11 cellular contexts compared by ENCODE assay signal in the genomic region with DNA sequence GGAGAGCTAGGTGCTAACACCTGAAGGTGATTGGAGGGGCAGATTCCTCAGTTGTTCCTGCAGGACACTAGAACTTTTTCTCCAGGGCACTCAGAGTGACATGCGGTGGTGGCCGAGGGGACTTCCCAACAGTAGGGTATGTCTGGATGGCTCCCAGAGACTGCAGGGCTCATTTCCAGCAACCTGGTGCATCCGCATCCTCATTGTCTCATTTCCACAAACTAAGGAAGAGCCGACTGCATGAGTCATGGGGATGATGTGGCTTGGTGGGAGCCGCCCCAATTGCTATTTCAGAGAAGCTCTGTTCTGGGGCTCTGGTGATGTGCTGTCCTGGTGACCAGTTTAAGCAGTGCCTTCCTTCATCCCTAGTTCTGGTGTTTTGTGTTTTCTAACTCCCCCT. TPM values are rescaled to one million over a fixed set of nuclear protein-coding genes. Genes with fewer than 3 reads are reported as not detected.
A peak's percentile ranks its signal among the peaks of the same experiment; 100 is the strongest.
DNase-seq lines count a peak whose midpoint lies in the region; ATAC-seq, FAIRE-seq and TF ChIP-seq lines count a peak whose summit lies in the region.
"Had no signal": no experiment of that assay in that cellular context is flagged by ENCODE, and none has a peak within 500 bp of the region (broad histone marks: within the 10 kb centered on the region; RNA-seq: fewer than 3 reads in every experiment).

No MANE protein-coding gene starts in this region.

- H3K27ac ChIP-seq in K562 (ENCODE audit: extremely low read depth, low read depth, low read length) (no peak overlapping the region), kidney (ENCODE audit: low read depth in 2 of 2, low read length in 2 of 2) (peak overlapping the region; percentile 63 to 67), thyroid gland (peak overlapping the region in 2 of 3 donors; percentile 58 to 80)

- no peaks in the 10 kb centered on the region for H3K9me3 ChIP-seq in K562 (replicated peaks; ENCODE audit: control insufficient read depth, insufficient read depth, low read depth, low read length)
- H3K9me3 ChIP-seq in kidney (ENCODE audit: control insufficient read depth in 1 of 2, low read length in 2 of 2) = no peaks in the 10 kb centered on the region
- no peaks in the 10 kb centered on the region for H3K9me3 ChIP-seq in thyroid gland

- H3K36me3 ChIP-seq in K562 (ENCODE audit: control insufficient read depth, insufficient read depth, low read length) (no peaks in the 10 kb centered on the region), kidney (ENCODE audit: control insufficient read depth in 1 of 2, insufficient read depth in 2 of 2, low read length in 2 of 2) (no peaks in the 10 kb centered on the region), thyroid gland (no peaks in the 10 kb centered on the region)

- DNase-seq in HT1080 (ENCODE audit: low read depth) = peak; percentile 96
- no peak for DNase-seq in K562 (ENCODE audit: extremely low read depth in 1 of 4, low spot score in 3 of 4)
- no peak for DNase-seq in kidney
- peak; percentile 28 to 35 for DNase-seq in thyroid gland
- DNase-seq in activated CD4-positive, alpha-beta T cell treated with anti-CD3 and anti-CD28 coated beads for 48 hours = no peak
- no peak for DNase-seq in KBM-7
- DNase-seq in NCI-H1048 (lab: John Stamatoyannopoulos, UW) = no peak
- DNase-seq: NCI-H524 had no signal

- 3% methylated on average over 5 of the region's 5 CpGs for WGBS in K562 (ENCODE audit: insufficient coverage, low coverage, missing lambda C conversion rate)
- 64 to 77% methylated on average over 4 to 5 of the region's 5 CpGs for WGBS in thyroid gland, 2 donors

- POLR2A ChIA-PET in K562 (lab: Yijun Ruan, JAX) = no interaction called here

- CTCF ChIA-PET in K562 (lab: Yijun Ruan, JAX; ENCODE audit: low intra/inter-chr PET ratio) = no interaction called here

- 0 out of 2 replicates have a peak, but pooled peaks cover 4% of the 10 kb centered on the region for H4K20me1 ChIP-seq in K562 (replicated peaks; ENCODE audit: control insufficient read depth, insufficient read depth, low read length)

- no peak for FAIRE-seq in K562 (lab: Jason Lieb, UNC)
- FAIRE-seq in kidney (lab: Jason Lieb, UNC) = no peak

- BruUV-seq in K562 (replicated peaks; lab: Mats Ljungman, UMichigan) = no TSS peak

- no peak for TF ChIP-seq RAD21 in K562 (CRISPR knock-in tag; conservative IDR thresholded peaks at IDR 0.05 in 1 of 2, IDR thresholded peaks at IDR 0.05 in 1 of 2)

- H2AFZ ChIP-seq in K562 (ENCODE audit: low read depth, low read length) = no peak overlapping the region

- in situ Hi-C loops in K562 (cut with MboI) = no loop called here
- in situ Hi-C loops in KBM-7 (cut with MboI; ENCODE audit: low pct_unique_long_range_greater_than_20kb, low sequenced_read_pairs) = no loop called here

- TF ChIP-seq POLR2A in K562 (conservative IDR thresholded peaks at IDR 0.05) (no peak), thyroid gland (IDR thresholded peaks at IDR 0.05) (no peak)

- no peak overlapping the region for H3K4me2 ChIP-seq in K562 (ENCODE audit: insufficient read depth, low read length)

- TF ChIP-seq EP300 in K562 (IDR thresholded peaks at IDR 0.05; ENCODE audit: low read length) = no peak

- TF ChIP-seq CTCF in K562 (IDR thresholded peaks at IDR 0.05 in 2 of 3, conservative IDR thresholded peaks at IDR 0.05 in 1 of 3; ENCODE audit: insufficient read depth in 2 of 3, low read depth in 1 of 3, low read length in 3 of 3) = no peak
- TF ChIP-seq CTCF in kidney (IDR thresholded peaks at IDR 0.05; ENCODE audit: borderline replicate concordance, extremely low read depth, insufficient read depth) = no peak
- TF ChIP-seq CTCF in thyroid gland (IDR thresholded peaks at IDR 0.05) = no peak

- H3K27me3 ChIP-seq in K562 (ENCODE audit: control insufficient read depth in 2 of 2, insufficient read depth in 2 of 2, low read length in 2 of 2) = peaks cover 7 to 31% of the 10 kb centered on the region in 2 experiments; a peak in 4 of 5 replicates
- H3K27me3 ChIP-seq in thyroid gland = no peaks in the 10 kb centered on the region

- ATAC-seq in K562 = no peak
- no peak for ATAC-seq in GM21723 (IDR thresholded peaks at IDR 0.05; ENCODE audit: unreplicated experiment)

- H3K4me3 ChIP-seq in K562 (no peak overlapping the region), kidney (ENCODE audit: low read length in 2 of 2) (no peak overlapping the region), thyroid gland (replicated peaks in 1 of 3) (no peak overlapping the region)

- H3K79me2 ChIP-seq in K562 (ENCODE audit: control insufficient read depth, insufficient read depth, low read length) = no peaks in the 10 kb centered on the region

- intact Hi-C loops in K562 (cut with micrococcal nuclease) (no loop called here), kidney (cut with DNase I) (no loop called here), thyroid gland (cut with DNase I) (no loop called here)

- H3K9me1 ChIP-seq in K562 (ENCODE audit: control insufficient read depth, insufficient read depth, low read length) = no peaks in the 10 kb centered on the region

- H3K9ac ChIP-seq in K562 (ENCODE audit: insufficient read depth in 1 of 2, low read depth in 2 of 2, low read length in 2 of 2) = no peak overlapping the region
- peak overlapping the region in 1 of 2 donors; percentile 46 for H3K9ac ChIP-seq in kidney (ENCODE audit: low read length in 2 of 2)

- H3K4me1 ChIP-seq in K562 (replicated peaks in 1 of 2; ENCODE audit: control insufficient read depth in 2 of 2, insufficient read depth in 2 of 2, low read length in 2 of 2) (no peaks in the 10 kb centered on the region), kidney (ENCODE audit: control insufficient read depth in 1 of 2, insufficient read depth in 1 of 2, low read depth in 1 of 2, low read length in 2 of 2) (peaks cover 0 to 8% of the 10 kb centered on the region in 2 donors), thyroid gland (peaks cover 0 to 20% of the 10 kb centered on the region in 2 donors)

RNA-seq across cellular contexts. Expression of gene ROBO4, which starts 2.8 kb away (rescaled TPM):
- 21.1 and 25.0 TPM in 2 replicates for total RNA-seq in HT1080 (2014; rRNA removed; shearing (Covaris generic))
- 17.4 and 19.7 TPM in 2 replicates for polyA plus RNA-seq in HT1080 (2015; cell fraction: cytosol; rRNA removed)
- 46.3 and 51.6 TPM in 2 replicates for polyA plus RNA-seq in HT1080 (2015; cell fraction: nucleus; rRNA removed)
- not detected in 2 replicates for total RNA-seq in K562 (2011; cell fraction: chromatin; rRNA removed; ENCODE audit: low replicate concordance)
- total RNA-seq in K562 (2011; cell fraction: nucleolus; rRNA removed) = not detected in 2 replicates
- not detected in 2 replicates for total RNA-seq in K562 (2011; cell fraction: nucleoplasm; rRNA removed)
- not detected in 2 replicates for total RNA-seq in K562 (2014; rRNA removed)
- not detected in 2 replicates for total RNA-seq in K562 (2014; rRNA removed; fragmentation: Illumina TruSeq; extraction: Trizol)
- total RNA-seq in K562 (2015; rRNA removed; fragmentation: Illumina TruSeq; extraction: Trizol) = not detected in 2 replicates
- total RNA-seq in K562 (2021) = 0.04 TPM in 1 of 2 replicates, not detected in the other
- not detected in 2 replicates for polyA plus RNA-seq in K562 (2011; rRNA removed)
- polyA plus RNA-seq in K562 (2011; cell fraction: cytosol; rRNA removed) = 0.04 and 0.09 TPM in 2 replicates
- 0.03 TPM in 1 of 2 replicates, not detected in the other for polyA plus RNA-seq in K562 (2011; cell fraction: nucleus; rRNA removed)
- not detected in 2 replicates for polyA plus RNA-seq in K562 (2012)
- polyA plus RNA-seq in K562 (2014; fragmentation: Illumina TruSeq; extraction: Trizol) = not detected in 2 replicates
- not detected for polyA plus RNA-seq in K562 (2014; fragmentation: Nextera tagmentation; extraction: Ambion mirVana)
- polyA plus RNA-seq in K562 (2014; rRNA removed) = not detected in 2 replicates
- not detected in 2 replicates for polyA minus RNA-seq in K562 (2011; rRNA and poly(A)+ RNA removed)
- polyA minus RNA-seq in K562 (2011; cell fraction: cytosol; rRNA and poly(A)+ RNA removed) = not detected in 2 replicates
- not detected in 2 replicates for polyA minus RNA-seq in K562 (2011; cell fraction: nucleus; rRNA and poly(A)+ RNA removed)
- total RNA-seq in kidney = 29.5 TPM
- 12.8 TPM for polyA plus RNA-seq in kidney (ENCODE audit: insufficient read depth, low read depth, low replicate concordance)
- total RNA-seq in thyroid gland = 10 to 100 TPM; 12.3 to 47.6 (median 32.6) TPM

RNA-seq across cellular contexts. Expression of gene HEPN1, which starts 18.6 kb away (rescaled TPM):
- total RNA-seq in HT1080 (2014; rRNA removed; shearing (Covaris generic)) = 0.05 TPM in 1 of 2 replicates, not detected in the other
- polyA plus RNA-seq in HT1080 (2015; cell fraction: cytosol; rRNA removed) = not detected in 2 replicates
- not detected in 2 replicates for polyA plus RNA-seq in HT1080 (2015; cell fraction: nucleus; rRNA removed)
- not detected in 2 replicates for total RNA-seq in K562 (2011; cell fraction: chromatin; rRNA removed; ENCODE audit: low replicate concordance)
- not detected in 2 replicates for total RNA-seq in K562 (2011; cell fraction: nucleolus; rRNA removed)
- total RNA-seq in K562 (2011; cell fraction: nucleoplasm; rRNA removed) = not detected in 2 replicates
- total RNA-seq in K562 (2014; rRNA removed) = not detected in 2 replicates
- not detected in 2 replicates for total RNA-seq in K562 (2014; rRNA removed; fragmentation: Illumina TruSeq; extraction: Trizol)
- total RNA-seq in K562 (2015; rRNA removed; fragmentation: Illumina TruSeq; extraction: Trizol) = not detected in 2 replicates
- total RNA-seq in K562 (2021) = not detected in 2 replicates
- polyA plus RNA-seq in K562 (2011; rRNA removed) = not detected in 2 replicates
- polyA plus RNA-seq in K562 (2011; cell fraction: cytosol; rRNA removed) = not detected in 2 replicates
- not detected in 2 replicates for polyA plus RNA-seq in K562 (2011; cell fraction: nucleus; rRNA removed)
- polyA plus RNA-seq in K562 (2012) = not detected in 2 replicates
- not detected in 2 replicates for polyA plus RNA-seq in K562 (2014; fragmentation: Illumina TruSeq; extraction: Trizol)
- not detected for polyA plus RNA-seq in K562 (2014; fragmentation: Nextera tagmentation; extraction: Ambion mirVana)
- polyA plus RNA-seq in K562 (2014; rRNA removed) = not detected in 2 replicates
- not detected in 2 replicates for polyA minus RNA-seq in K562 (2011; rRNA and poly(A)+ RNA removed)
- not detected in 2 replicates for polyA minus RNA-seq in K562 (2011; cell fraction: cytosol; rRNA and poly(A)+ RNA removed)
- polyA minus RNA-seq in K562 (2011; cell fraction: nucleus; rRNA and poly(A)+ RNA removed) = not detected in 2 replicates
- not detected for total RNA-seq in kidney
- polyA plus RNA-seq in kidney (ENCODE audit: insufficient read depth, low read depth, low replicate concordance) = not detected
- not detected for total RNA-seq in thyroid gland
- total RNA-seq: epithelial cell of proximal tubule, pulmonary artery endothelial cell had no signal

RNA-seq across cellular contexts. Expression of gene ROBO3, which starts 35.2 kb away (rescaled TPM):
- 20.5 and 24.5 TPM in 2 replicates for total RNA-seq in HT1080 (2014; rRNA removed; shearing (Covaris generic))
- polyA plus RNA-seq in HT1080 (2015; cell fraction: cytosol; rRNA removed) = 13.5 and 17.2 TPM in 2 replicates
- polyA plus RNA-seq in HT1080 (2015; cell fraction: nucleus; rRNA removed) = 111 and 120 TPM in 2 replicates
- 2.3 and 5.3 TPM in 2 replicates for total RNA-seq in K562 (2011; cell fraction: chromatin; rRNA removed; ENCODE audit: low replicate concordance)
- total RNA-seq in K562 (2011; cell fraction: nucleolus; rRNA removed) = 2.7 and 4.6 TPM in 2 replicates
- 4.0 and 5.0 TPM in 2 replicates for total RNA-seq in K562 (2011; cell fraction: nucleoplasm; rRNA removed)
- 0.82 and 1.6 TPM in 2 replicates for total RNA-seq in K562 (2014; rRNA removed)
- 0.29 and 0.67 TPM in 2 replicates for total RNA-seq in K562 (2014; rRNA removed; fragmentation: Illumina TruSeq; extraction: Trizol)
- 0.72 and 1.2 TPM in 2 replicates for total RNA-seq in K562 (2015; rRNA removed; fragmentation: Illumina TruSeq; extraction: Trizol)
- 1.2 TPM in 2 replicates for total RNA-seq in K562 (2021)
- 0.43 and 0.47 TPM in 2 replicates for polyA plus RNA-seq in K562 (2011; rRNA removed)
- polyA plus RNA-seq in K562 (2011; cell fraction: cytosol; rRNA removed) = 0.32 and 1.0 TPM in 2 replicates
- polyA plus RNA-seq in K562 (2011; cell fraction: nucleus; rRNA removed) = 2.7 and 6.4 TPM in 2 replicates
- polyA plus RNA-seq in K562 (2012) = 1.4 and 3.5 TPM in 2 replicates
- polyA plus RNA-seq in K562 (2014; fragmentation: Illumina TruSeq; extraction: Trizol) = 0.97 and 1.6 TPM in 2 replicates
- polyA plus RNA-seq in K562 (2014; fragmentation: Nextera tagmentation; extraction: Ambion mirVana) = not detected
- 1.4 and 1.9 TPM in 2 replicates for polyA plus RNA-seq in K562 (2014; rRNA removed)
- 0.28 TPM in 1 of 2 replicates, not detected in the other for polyA minus RNA-seq in K562 (2011; rRNA and poly(A)+ RNA removed)
- not detected in 2 replicates for polyA minus RNA-seq in K562 (2011; cell fraction: cytosol; rRNA and poly(A)+ RNA removed)
- 0.40 and 0.56 TPM in 2 replicates for polyA minus RNA-seq in K562 (2011; cell fraction: nucleus; rRNA and poly(A)+ RNA removed)
- total RNA-seq in kidney = 12.3 TPM
- polyA plus RNA-seq in kidney (ENCODE audit: insufficient read depth, low read depth, low replicate concordance) = 8.7 TPM
- total RNA-seq in thyroid gland = 10 to 100 TPM in 2 of 4 donors, 1 to 10 TPM in 2; 6.7 to 19.8 (median 10.1) TPM

RNA-seq across cellular contexts. Expression of gene HEPACAM, which starts 35.4 kb away (rescaled TPM):
- total RNA-seq in HT1080 (2014; rRNA removed; shearing (Covaris generic)) = 0.29 TPM in 1 of 2 replicates, not detected in the other
- not detected in 2 replicates for polyA plus RNA-seq in HT1080 (2015; cell fraction: cytosol; rRNA removed)
- 0.03 TPM in 1 of 2 replicates, not detected in the other for polyA plus RNA-seq in HT1080 (2015; cell fraction: nucleus; rRNA removed)
- not detected in 2 replicates for total RNA-seq in K562 (2011; cell fraction: chromatin; rRNA removed; ENCODE audit: low replicate concordance)
- total RNA-seq in K562 (2011; cell fraction: nucleolus; rRNA removed) = not detected in 2 replicates
- not detected in 2 replicates for total RNA-seq in K562 (2011; cell fraction: nucleoplasm; rRNA removed)
- total RNA-seq in K562 (2014; rRNA removed) (not detected in 2 replicates), K562 (2014; rRNA removed; fragmentation: Illumina TruSeq; extraction: Trizol) (not detected in 2 replicates), K562 (2015; rRNA removed; fragmentation: Illumina TruSeq; extraction: Trizol) (not detected in 2 replicates), K562 (2021) (not detected in 2 replicates), kidney (not detected), thyroid gland (1 to 10 TPM in 1 of 4 donors, under 1 TPM in 2, not detected in 1; 0.27 to 1.1 (median 0.45) TPM)
- polyA plus RNA-seq in K562 (2011; rRNA removed) (not detected in 2 replicates), K562 (2014; fragmentation: Illumina TruSeq; extraction: Trizol) (not detected in 2 replicates), K562 (2014; fragmentation: Nextera tagmentation; extraction: Ambion mirVana) (not detected), K562 (2014; rRNA removed) (not detected in 2 replicates), kidney (ENCODE audit: insufficient read depth, low read depth, low replicate concordance) (0.30 TPM)
- polyA plus RNA-seq in K562 (2011; cell fraction: cytosol; rRNA removed) = not detected in 2 replicates
- polyA plus RNA-seq in K562 (2011; cell fraction: nucleus; rRNA removed) = not detected in 2 replicates
- not detected in 2 replicates for polyA plus RNA-seq in K562 (2012)
- polyA minus RNA-seq in K562 (2011; rRNA and poly(A)+ RNA removed) = not detected in 2 replicates
- not detected in 2 replicates for polyA minus RNA-seq in K562 (2011; cell fraction: cytosol; rRNA and poly(A)+ RNA removed)
- polyA minus RNA-seq in K562 (2011; cell fraction: nucleus; rRNA and poly(A)+ RNA removed) = not detected in 2 replicates
- total RNA-seq: pulmonary artery endothelial cell had no signal

RNA-seq across cellular contexts. Expression of gene CCDC15, which starts 53.5 kb away (rescaled TPM):
- total RNA-seq in HT1080 (2014; rRNA removed; shearing (Covaris generic)) = 7.4 and 8.1 TPM in 2 replicates
- polyA plus RNA-seq in HT1080 (2015; cell fraction: cytosol; rRNA removed) = 4.2 and 4.6 TPM in 2 replicates
- 10.7 and 11.5 TPM in 2 replicates for polyA plus RNA-seq in HT1080 (2015; cell fraction: nucleus; rRNA removed)
- 6.2 and 22.3 TPM in 2 replicates for total RNA-seq in K562 (2011; cell fraction: chromatin; rRNA removed; ENCODE audit: low replicate concordance)
- total RNA-seq in K562 (2011; cell fraction: nucleolus; rRNA removed) = 3.3 and 5.3 TPM in 2 replicates
- total RNA-seq in K562 (2011; cell fraction: nucleoplasm; rRNA removed) = 7.5 and 10.8 TPM in 2 replicates
- total RNA-seq in K562 (2014; rRNA removed) = 3.9 and 4.4 TPM in 2 replicates
- total RNA-seq in K562 (2014; rRNA removed; fragmentation: Illumina TruSeq; extraction: Trizol) = 6.8 and 7.9 TPM in 2 replicates
- 8.4 and 9.2 TPM in 2 replicates for total RNA-seq in K562 (2015; rRNA removed; fragmentation: Illumina TruSeq; extraction: Trizol)
- 3.5 and 3.8 TPM in 2 replicates for total RNA-seq in K562 (2021)
- polyA plus RNA-seq in K562 (2011; rRNA removed) = 2.3 and 5.7 TPM in 2 replicates
- 0.78 and 1.4 TPM in 2 replicates for polyA plus RNA-seq in K562 (2011; cell fraction: cytosol; rRNA removed)
- polyA plus RNA-seq in K562 (2011; cell fraction: nucleus; rRNA removed) = 2.7 and 4.5 TPM in 2 replicates
- 2.7 and 5.3 TPM in 2 replicates for polyA plus RNA-seq in K562 (2012)
- 5.0 and 5.6 TPM in 2 replicates for polyA plus RNA-seq in K562 (2014; fragmentation: Illumina TruSeq; extraction: Trizol)
- 1 to 10 TPM; 1.9 to 3.7 TPM for polyA plus RNA-seq in K562 (2014; fragmentation: Nextera tagmentation; extraction: Ambion mirVana)
- 3.1 and 4.3 TPM in 2 replicates for polyA plus RNA-seq in K562 (2014; rRNA removed)
- 5.1 and 6.1 TPM in 2 replicates for polyA minus RNA-seq in K562 (2011; rRNA and poly(A)+ RNA removed)
- polyA minus RNA-seq in K562 (2011; cell fraction: cytosol; rRNA and poly(A)+ RNA removed) = 0.91 and 2.6 TPM in 2 replicates
- polyA minus RNA-seq in K562 (2011; cell fraction: nucleus; rRNA and poly(A)+ RNA removed) = 8.8 and 10.2 TPM in 2 replicates
- 1.5 TPM for total RNA-seq in kidney
- 0.22 TPM for polyA plus RNA-seq in kidney (ENCODE audit: insufficient read depth, low read depth, low replicate concordance)
- total RNA-seq in thyroid gland = 1 to 10 TPM in 2 of 4 donors, under 1 TPM in 2; 0.33 to 2.8 (median 1.1) TPM

Comparison
In these comparisons a context has a peak if more than half of its experiments do, and no peak if none do; other contexts are left out.
1. DNase-seq: peak in HT1080 (single experiment) and thyroid gland (2 of 2); none in K562 (0 of 4), kidney (single experiment), activated CD4-positive, alpha-beta T cell treated with anti-CD3 and anti-CD28 coated beads for 48 hours (single experiment), KBM-7 (single experiment) and NCI-H1048 (single experiment).
2. RNA of gene ROBO4, which starts 2.8 kb away (total RNA-seq): 12.3 to 47.6 TPM in thyroid gland, 29.5 TPM in kidney (single experiment) and 21.1 to 25.0 TPM in HT1080; 0.04 TPM in K562; every median in the first group is over 10 times any median in the second.